25 cellular contexts compared by ENCODE assay signal in genomic region chr14:74204481-74204880, GRCh38. TPM values are rescaled to one million over a fixed set of nuclear protein-coding genes. Genes with fewer than 3 reads are reported as not detected.
"Had no signal": no experiment of that assay in that cellular context is flagged by ENCODE, and none has a peak within 500 bp of the region (broad histone marks: within the 10 kb centered on the region; RNA-seq: fewer than 3 reads in every experiment).

No MANE protein-coding gene starts in this region.

- H3K4me1 Mint-ChIP-seq: stimulated activated effector memory CD8-positive, alpha-beta T cell treated with anti-CD3 and anti-CD28 coated beads, Interleukin-12 subunit alpha, Interleukin-12 subunit beta, amount 100 ng/mL, for 72 hours had no signal

- ATAC-seq: gastrocnemius medialis; left cardiac atrium; left ventricle myocardium superior; right lobe of liver; stimulated activated effector memory CD8-positive, alpha-beta T cell treated with anti-CD3 and anti-CD28 coated beads, Interleukin-12 subunit alpha, Interleukin-12 subunit beta, amount 100 ng/mL, for 72 hours; stimulated activated naive CD8-positive, alpha-beta T cell treated with anti-CD3 and anti-CD28 coated beads, Interleukin-15, Interleukin-2, amounts not matched to agents 100 U/mL and 50 U/mL, for 24 hours had no signal

- H3K4me3 Mint-ChIP-seq: naive B cell; nephron; stimulated activated effector memory CD8-positive, alpha-beta T cell treated with anti-CD3 and anti-CD28 coated beads, Interleukin-12 subunit alpha, Interleukin-12 subunit beta, amount 100 ng/mL, for 72 hours had no signal

- H3K27ac Mint-ChIP-seq: progenitor cell of endocrine pancreas; stimulated activated effector memory CD8-positive, alpha-beta T cell treated with anti-CD3 and anti-CD28 coated beads, Interleukin-12 subunit alpha, Interleukin-12 subunit beta, amount 100 ng/mL, for 72 hours had no signal

- DNase-seq: effector memory CD4-positive, alpha-beta T cell; gastrocnemius medialis; kidney; left cardiac atrium; left ventricle myocardium superior; mesenchymal stem cell; naive B cell; ovary; right lobe of liver; stimulated activated CD4-positive, alpha-beta T cell treated with anti-CD3 and anti-CD28 coated beads, Interleukin-4, amount 100 ng/mL, for 1 hour; stimulated activated CD8-positive, alpha-beta memory T cell treated with anti-CD3 and anti-CD28 coated beads, Interleukin-4, amount 100 ng/mL, for 48 hours; stimulated activated naive CD8-positive, alpha-beta T cell treated with anti-CD3 and anti-CD28 coated beads, Interleukin-15, Interleukin-2, amounts not matched to agents 100 U/mL and 50 U/mL, for 24 hours; tibial artery; upper lobe of left lung; uterus had no signal

- H3K9me3 Mint-ChIP-seq: naive B cell; nephron; stimulated activated effector memory CD8-positive, alpha-beta T cell treated with anti-CD3 and anti-CD28 coated beads, Interleukin-12 subunit alpha, Interleukin-12 subunit beta, amount 100 ng/mL, for 72 hours had no signal

RNA-seq across cellular contexts. Expression of gene VSX2, which starts 34.8 kb away (rescaled TPM):
- total RNA-seq: chondrocyte, esophagus muscularis mucosa, fibroblast of villous mesenchyme, gastrocnemius medialis, hepatocyte, kidney, left cardiac atrium, left ventricle myocardium superior, lung, ovary, progenitor cell of endocrine pancreas, renal cortical epithelial cell, right lobe of liver, suprapubic skin, uterus had no signal
